In genomic region chrX:119647552-119648420, GRCh38 we compare ENCODE assay signal across 8 cellular contexts. TPM values are rescaled to one million over a fixed set of nuclear protein-coding genes. Genes with fewer than 3 reads are reported as not detected.
DNase-seq lines count a peak whose midpoint lies in the region; ATAC-seq and TF ChIP-seq lines count a peak whose summit lies in the region.

No MANE protein-coding gene starts in this region.

- H3K4me3 Mint-ChIP-seq in activated CD4-positive, alpha-beta memory T cell treated with anti-CD3 and anti-CD28 coated beads for 36 hours, result peak overlapping the region; percentile 51

- no peak overlapping the region for H3K9ac ChIP-seq in colonic mucosa (ENCODE audit: low read depth in 2 of 2, low read length in 2 of 2)

- no peak for TF ChIP-seq CTCF in colonic mucosa (IDR thresholded peaks at IDR 0.05)

- no peaks in the 10 kb centered on the region for H3K9me3 Mint-ChIP-seq in activated CD4-positive, alpha-beta memory T cell treated with anti-CD3 and anti-CD28 coated beads for 36 hours

- H3K27me3 Mint-ChIP-seq in activated CD4-positive, alpha-beta memory T cell treated with anti-CD3 and anti-CD28 coated beads for 36 hours, result no peaks in the 10 kb centered on the region

- peaks cover 26% of the 10 kb centered on the region for H3K36me3 Mint-ChIP-seq in activated CD4-positive, alpha-beta memory T cell treated with anti-CD3 and anti-CD28 coated beads for 36 hours

- no peaks in the 10 kb centered on the region for H3K36me3 ChIP-seq in colonic mucosa

- POLR2A ChIA-PET in activated CD4-positive, alpha-beta memory T cell treated with anti-CD3 and anti-CD28 coated beads for 36 hours (lab: Charles Lee), result interaction anchor here (0.5 to 2.2 kb wide), 11 partner anchors 30 to 205 kb away, joined by 3 to 14 read pairs (median 3); partner anchors contain the start of genes NKRF, SEPTIN6, SOWAHD and UPF3B

- ATAC-seq in GM18868 (IDR thresholded peaks at IDR 0.05; ENCODE audit: unreplicated experiment), result peak; percentile 95
- peak; percentile 91 for ATAC-seq in HG02973 (IDR thresholded peaks at IDR 0.05; ENCODE audit: unreplicated experiment)

- H3K9me3 ChIP-seq in colonic mucosa, result no peaks in the 10 kb centered on the region

- no peak overlapping the region for H3K27ac ChIP-seq in colonic mucosa

- CTCF ChIA-PET in activated CD4-positive, alpha-beta memory T cell treated with anti-CD3 and anti-CD28 coated beads for 36 hours (lab: Charles Lee), result interaction anchor here (0.8 to 1.5 kb wide), 8 partner anchors 14 to 82 kb away, joined by 3 to 5 read pairs (median 3); no protein-coding TSS in a partner anchor

- H3K27ac Mint-ChIP-seq in activated CD4-positive, alpha-beta memory T cell treated with anti-CD3 and anti-CD28 coated beads for 36 hours, result peak overlapping the region; percentile 97

- DNase-seq in activated CD4-positive, alpha-beta memory T cell treated with anti-CD3 and anti-CD28 coated beads for 36 hours, result peak; percentile 84
- peak; percentile 77 for DNase-seq in stimulated activated CD4-positive, alpha-beta T cell treated with anti-CD3 and anti-CD28 coated beads, Interleukin-15, amount 100 ng/mL, for 24 hours
- DNase-seq in middle frontal gyrus (ENCODE audit: extremely low spot score, low spot score) (no peak), NCI-H2107 treated with DMSO at 0.1 percent for 48 hours (lab: John Stamatoyannopoulos, UW; ENCODE audit: unreplicated experiment) (no peak), colonic mucosa (no peak), MV-4-11 (lab: John Stamatoyannopoulos, UW) (no peak)

- no peak overlapping the region for H3K4me3 ChIP-seq in colonic mucosa

- no peaks in the 10 kb centered on the region for H3K4me1 ChIP-seq in colonic mucosa

- intact Hi-C loops in activated CD4-positive, alpha-beta memory T cell treated with anti-CD3 and anti-CD28 coated beads for 36 hours (cut with micrococcal nuclease), result loop anchor here (1.0 kb wide), 5 partner anchors 34 to 144 kb away; partner anchors contain the start of genes NKRF and RPL39
- intact Hi-C loops in colonic mucosa (cut with DNase I), result no loop called here

- H3K27me3 ChIP-seq in colonic mucosa, result no peaks in the 10 kb centered on the region

- H3K4me1 Mint-ChIP-seq in activated CD4-positive, alpha-beta memory T cell treated with anti-CD3 and anti-CD28 coated beads for 36 hours (ENCODE audit: low read depth), result peaks cover 33% of the 10 kb centered on the region

RNA-seq across cellular contexts. Expression of gene NKRF, which starts 41.6 kb away (rescaled TPM):
- 10 to 100 TPM; 19.5 to 20.2 TPM for total RNA-seq in activated CD4-positive, alpha-beta memory T cell treated with anti-CD3 and anti-CD28 coated beads for 36 hours
- total RNA-seq in colonic mucosa, result 1 to 10 TPM; 6.0 to 8.9 TPM

RNA-seq across cellular contexts. Expression of gene SEPTIN6, which starts 45.2 kb away (rescaled TPM):
- 100 to 1,000 TPM; 154 to 156 TPM for total RNA-seq in activated CD4-positive, alpha-beta memory T cell treated with anti-CD3 and anti-CD28 coated beads for 36 hours
- 10 to 100 TPM in 1 of 2 donors, 1 to 10 TPM in 1; 9.4 to 21.2 TPM for total RNA-seq in colonic mucosa

Comparison
In these comparisons a context has a peak if more than half of its experiments do, and no peak if none do; other contexts are left out.
1. DNase-seq: peak in activated CD4-positive, alpha-beta memory T cell treated with anti-CD3 and anti-CD28 coated beads for 36 hours (single experiment) and stimulated activated CD4-positive, alpha-beta T cell treated with anti-CD3 and anti-CD28 coated beads, Interleukin-15, amount 100 ng/mL, for 24 hours (single experiment); none in middle frontal gyrus (single experiment), NCI-H2107 treated with DMSO at 0.1 percent for 48 hours (single experiment), colonic mucosa (single experiment) and MV-4-11 (single experiment).
2. RNA of gene SEPTIN6, which starts 45.2 kb away (total RNA-seq): 154 to 156 TPM in activated CD4-positive, alpha-beta memory T cell treated with anti-CD3 and anti-CD28 coated beads for 36 hours; 9.4 to 21.2 TPM in colonic mucosa; every median in the first group is over 4 times any median in the second.